ENCODE assay signal across 1 cellular context in genomic region chr4:2445571-2445970, GRCh38.
TF ChIP-seq lines count a peak whose summit lies in the region.

No MANE protein-coding gene starts in this region.

TF ChIP-seq in K562, 482 proteins besides CTCF, POLR2A, EP300 and RAD21:
- TF ChIP-seq IFI16 (CRISPR knock-in tag; IDR thresholded peaks at IDR 0.05): no peak
- no peak for TF ChIP-seq ZNF140 (CRISPR knock-in tag; IDR thresholded peaks at IDR 0.05)
- TF ChIP-seq TCF7 (IDR thresholded peaks at IDR 0.05; ENCODE audit: borderline replicate concordance): no peak
- no peak for TF ChIP-seq ILK (tag; IDR thresholded peaks at IDR 0.05; ENCODE audit: borderline replicate concordance, low read depth)
- TF ChIP-seq, protein P1, sequence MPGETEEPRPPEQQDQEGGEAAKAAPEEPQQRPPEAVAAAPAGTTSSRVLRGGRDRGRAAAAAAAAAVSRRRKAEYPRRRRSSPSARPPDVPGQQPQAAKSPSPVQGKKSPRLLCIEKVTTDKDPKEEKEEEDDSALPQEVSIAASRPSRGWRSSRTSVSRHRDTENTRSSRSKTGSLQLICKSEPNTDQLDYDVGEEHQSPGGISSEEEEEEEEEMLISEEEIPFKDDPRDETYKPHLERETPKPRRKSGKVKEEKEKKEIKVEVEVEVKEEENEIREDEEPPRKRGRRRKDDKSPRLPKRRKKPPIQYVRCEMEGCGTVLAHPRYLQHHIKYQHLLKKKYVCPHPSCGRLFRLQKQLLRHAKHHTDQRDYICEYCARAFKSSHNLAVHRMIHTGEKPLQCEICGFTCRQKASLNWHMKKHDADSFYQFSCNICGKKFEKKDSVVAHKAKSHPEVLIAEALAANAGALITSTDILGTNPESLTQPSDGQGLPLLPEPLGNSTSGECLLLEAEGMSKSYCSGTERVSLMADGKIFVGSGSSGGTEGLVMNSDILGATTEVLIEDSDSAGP (CRISPR knock-in tag; IDR thresholded peaks at IDR 0.05): no peak
- no peak for TF ChIP-seq ZBTB7A (IDR thresholded peaks at IDR 0.05; ENCODE audit: borderline replicate concordance, control insufficient read depth, low read depth, low read length)
- TF ChIP-seq TSHZ1 (CRISPR knock-in tag; IDR thresholded peaks at IDR 0.05): no peak
- no peak for TF ChIP-seq PTBP1 (IDR thresholded peaks at IDR 0.05; ENCODE audit: low read depth, low read length)
- no peak for TF ChIP-seq ZNF445 (CRISPR knock-in tag; IDR thresholded peaks at IDR 0.05; ENCODE audit: low read depth)
- TF ChIP-seq, protein P2, sequence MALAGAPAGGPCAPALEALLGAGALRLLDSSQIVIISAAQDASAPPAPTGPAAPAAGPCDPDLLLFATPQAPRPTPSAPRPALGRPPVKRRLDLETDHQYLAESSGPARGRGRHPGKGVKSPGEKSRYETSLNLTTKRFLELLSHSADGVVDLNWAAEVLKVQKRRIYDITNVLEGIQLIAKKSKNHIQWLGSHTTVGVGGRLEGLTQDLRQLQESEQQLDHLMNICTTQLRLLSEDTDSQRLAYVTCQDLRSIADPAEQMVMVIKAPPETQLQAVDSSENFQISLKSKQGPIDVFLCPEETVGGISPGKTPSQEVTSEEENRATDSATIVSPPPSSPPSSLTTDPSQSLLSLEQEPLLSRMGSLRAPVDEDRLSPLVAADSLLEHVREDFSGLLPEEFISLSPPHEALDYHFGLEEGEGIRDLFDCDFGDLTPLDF (CRISPR knock-in tag; IDR thresholded peaks at IDR 0.05): no peak
- no peak for TF ChIP-seq PHF21A (IDR thresholded peaks at IDR 0.05; ENCODE audit: borderline replicate concordance, low read depth)
- no peak for TF ChIP-seq RFX5 (IDR thresholded peaks at IDR 0.05; ENCODE audit: low read depth, low read length)
- no peak for TF ChIP-seq U2AF1 (optimal IDR thresholded peaks at IDR 0.05; ENCODE audit: low read depth, low read length)
- no peak for TF ChIP-seq ZNF212 (CRISPR knock-in tag; IDR thresholded peaks at IDR 0.05)
- TF ChIP-seq STAT5A (IDR thresholded peaks at IDR 0.05; ENCODE audit: borderline replicate concordance, low read length): no peak
TF ChIP-seq in K562: peak in this region for 0.
